ENCODE assay signal across 10 cellular contexts in genomic region chr5:142358121-142358520, GRCh38. TPM values are rescaled to one million over a fixed set of nuclear protein-coding genes. Genes with fewer than 3 reads are reported as not detected.
DNase-seq lines count a peak whose midpoint lies in the region; ATAC-seq and TF ChIP-seq lines count a peak whose summit lies in the region.
"Had no signal": no experiment of that assay in that cellular context is flagged by ENCODE, and none has a peak within 500 bp of the region (broad histone marks: within the 10 kb centered on the region; RNA-seq: fewer than 3 reads in every experiment).

No MANE protein-coding gene starts in this region.

- ATAC-seq in activated T-cell treated with anti-CD3 and anti-CD28 coated beads, Interleukin-2, amount 50 U/mL, for 72 hours (replicated peaks in 1 of 2): no peak
- no peak for ATAC-seq in activated B cell treated with CpG ODN at 0.5 μM for 24 hours (ENCODE audit: low read depth)
- no peak for ATAC-seq in GM18868 (IDR thresholded peaks at IDR 0.05; ENCODE audit: unreplicated experiment)
- ATAC-seq in aorta (ENCODE audit: low FRiP score): no peak

- DNase-seq in activated T-cell treated with anti-CD3 and anti-CD28 coated beads, Interleukin-2, amount 50 U/mL, for 72 hours: no peak
- DNase-seq in activated T-cell treated with anti-CD3 and anti-CD28 coated beads, Interleukin-2, amount 50 U/mL, for 48 hours: no peak
- DNase-seq in activated B cell treated with CpG ODN at 0.5 μM for 24 hours (no peak), immature natural killer cell (no peak), stomach (no peak), GM10248 (ENCODE audit: extremely low spot score) (no peak), aorta (no peak)
- DNase-seq: activated CD4-positive, alpha-beta T cell treated with anti-CD3 and anti-CD28 coated beads, Interleukin-2, amount 50 U/mL, for 1 hour; central memory CD4-positive, alpha-beta T cell had no signal

- WGBS in stomach, 5 donors: 82 to 90% (median 85%) methylated on average over 5 of the region's 5 CpGs
- WGBS in aorta, 2 donors: 85 to 88% methylated on average over 5 of the region's 5 CpGs

- no peaks in the 10 kb centered on the region for H3K9me3 Mint-ChIP-seq in activated T-cell treated with anti-CD3 and anti-CD28 coated beads, Interleukin-2, amount 50 U/mL, for 72 hours
- no peaks in the 10 kb centered on the region for H3K9me3 Mint-ChIP-seq in activated B cell treated with CpG ODN at 0.5 μM for 24 hours
- no peaks in the 10 kb centered on the region for H3K9me3 Mint-ChIP-seq in immature natural killer cell

- H3K4me3 Mint-ChIP-seq in activated T-cell treated with anti-CD3 and anti-CD28 coated beads, Interleukin-2, amount 50 U/mL, for 72 hours: peak overlapping the region; percentile 78 to 85
- H3K4me3 Mint-ChIP-seq in activated B cell treated with CpG ODN at 0.5 μM for 24 hours (peak overlapping the region; percentile 75), immature natural killer cell (peak overlapping the region; percentile 84 to 92 (median 88))

- no peaks in the 10 kb centered on the region for H3K27me3 Mint-ChIP-seq in activated T-cell treated with anti-CD3 and anti-CD28 coated beads, Interleukin-2, amount 50 U/mL, for 72 hours (ENCODE audit: low read depth)
- H3K27me3 Mint-ChIP-seq in activated B cell treated with CpG ODN at 0.5 μM for 24 hours: peaks cover 5% of the 10 kb centered on the region
- peaks cover 9 to 19% (median 18%) of the 10 kb centered on the region in 3 donors for H3K27me3 Mint-ChIP-seq in immature natural killer cell (ENCODE audit: low read depth in 3 of 3)

- H3K4me1 Mint-ChIP-seq in activated T-cell treated with anti-CD3 and anti-CD28 coated beads, Interleukin-2, amount 50 U/mL, for 72 hours (ENCODE audit: low read depth): peaks cover 50% of the 10 kb centered on the region
- peaks cover 40% of the 10 kb centered on the region for H3K4me1 Mint-ChIP-seq in activated B cell treated with CpG ODN at 0.5 μM for 24 hours
- peaks cover 27 to 31% of the 10 kb centered on the region in 2 donors for H3K4me1 Mint-ChIP-seq in immature natural killer cell

- no peak for TF ChIP-seq POLR2A in stomach (IDR thresholded peaks at IDR 0.05)

- intact Hi-C loops in activated B cell treated with CpG ODN at 0.5 μM for 24 hours (cut with micrococcal nuclease): loop anchor here (5.0 to 10.0 kb wide), 3 partner anchors 346 to 1033 kb away; partner anchors contain the start of genes GNPDA1 and TAF7
- intact Hi-C loops in stomach (cut with DNase I; ENCODE audit: low total_unique reads): no loop called here
- intact Hi-C loops in aorta (cut with DNase I): loop anchor here (5.0 to 10.0 kb wide), 2 partner anchors 36 to 187 kb away; no protein-coding TSS in a partner anchor

- H3K27me3 ChIP-seq in stomach: peaks cover 0 to 13% (median 0%) of the 10 kb centered on the region in 3 donors
- no peaks in the 10 kb centered on the region for H3K27me3 ChIP-seq in aorta (ENCODE audit: control insufficient read depth in 1 of 2, insufficient read depth in 2 of 2, low read length in 1 of 2)

- H3K36me3 ChIP-seq in stomach: no peaks in the 10 kb centered on the region
- no peaks in the 10 kb centered on the region for H3K36me3 ChIP-seq in aorta (ENCODE audit: control insufficient read depth in 1 of 2, insufficient read depth in 2 of 2, low read length in 1 of 2)

- peak overlapping the region; percentile 52 for H3K27ac Mint-ChIP-seq in activated T-cell treated with anti-CD3 and anti-CD28 coated beads, Interleukin-2, amount 50 U/mL, for 72 hours
- H3K27ac Mint-ChIP-seq in activated B cell treated with CpG ODN at 0.5 μM for 24 hours (no peak overlapping the region), immature natural killer cell (peak overlapping the region in 5 of 6 donors; percentile 86 to 92 (median 91))

- TF ChIP-seq CTCF in activated B cell treated with CpG ODN at 0.5 μM for 24 hours (IDR thresholded peaks at IDR 0.05) (no peak), stomach (IDR thresholded peaks at IDR 0.05) (no peak), GM10248 (IDR thresholded peaks at IDR 0.05; ENCODE audit: control extremely low read depth, extremely low read depth, low read depth, missing control alignments) (no peak)

- no peaks in the 10 kb centered on the region for H3K9me3 ChIP-seq in stomach
- H3K9me3 ChIP-seq in aorta (ENCODE audit: control insufficient read depth, low read length): no peaks in the 10 kb centered on the region

- TF ChIP-seq EP300 in stomach (IDR thresholded peaks at IDR 0.05): no peak

- peaks cover 0 to 2% of the 10 kb centered on the region in 2 donors for H3K36me3 Mint-ChIP-seq in activated T-cell treated with anti-CD3 and anti-CD28 coated beads, Interleukin-2, amount 50 U/mL, for 72 hours (ENCODE audit: insufficient read depth in 2 of 2)
- H3K36me3 Mint-ChIP-seq in activated B cell treated with CpG ODN at 0.5 μM for 24 hours (ENCODE audit: low read depth) (no peaks in the 10 kb centered on the region), immature natural killer cell (no peaks in the 10 kb centered on the region)

- peak overlapping the region in 4 of 5 donors; percentile 94 to 98 (median 96) for H3K27ac ChIP-seq in stomach
- H3K27ac ChIP-seq in aorta (ENCODE audit: low read depth in 1 of 2, low read length in 2 of 2): peak overlapping the region in 1 of 2 donors; percentile 92

- CTCF ChIA-PET in activated B cell treated with CpG ODN at 0.5 μM for 24 hours (lab: Charles Lee) (interaction anchor here (1.3 kb wide), 1 partner anchor 389 kb away, joined by 3 read pairs; the partner anchor contains the start of gene RNF14), GM10248 (lab: Yijun Ruan, JAX) (no interaction called here)

- H3K4me1 ChIP-seq in stomach (peaks cover 9 to 37% (median 25%) of the 10 kb centered on the region in 4 donors), aorta (ENCODE audit: control insufficient read depth in 1 of 2, insufficient read depth in 2 of 2, low read length in 2 of 2) (peaks cover 0 to 2% of the 10 kb centered on the region in 2 donors)

- POLR2A ChIA-PET in activated B cell treated with CpG ODN at 0.5 μM for 24 hours (lab: Charles Lee): interaction anchor here (0.8 to 1.8 kb wide), 7 partner anchors 31 to 442 kb away, joined by 3 to 7 read pairs (median 4); partner anchors contain the start of genes NDFIP1, RNF14 and SPRY4
- POLR2A ChIA-PET in GM10248 (lab: Yijun Ruan, JAX): interaction anchor here (0.6 kb wide), 1 partner anchor 426 kb away, joined by 3 read pairs; no protein-coding TSS in a partner anchor

- H3K4me3 ChIP-seq in stomach: no peak overlapping the region
- no peak overlapping the region for H3K4me3 ChIP-seq in aorta (ENCODE audit: low read length in 2 of 2)

RNA-seq across cellular contexts. Expression of gene SPRY4, which starts 33.3 kb away (rescaled TPM):
- total RNA-seq in activated T-cell treated with anti-CD3 and anti-CD28 coated beads, Interleukin-2, amount 50 U/mL, for 72 hours: 1 to 10 TPM; 1.1 to 1.4 TPM
- total RNA-seq in activated B cell treated with CpG ODN at 0.5 μM for 24 hours (not detected in 2 replicates), stomach (10 to 100 TPM in 3 of 5 donors, 1 to 10 TPM in 2; 2.9 to 13.6 (median 10.7) TPM), aorta (10 to 100 TPM; 49.8 to 67.9 TPM)
- polyA plus RNA-seq in immature natural killer cell (not detected), stomach (1 to 10 TPM; 1.3 to 7.9 (median 5.2) TPM), aorta (10 to 100 TPM in 1 of 2 donors, 1 to 10 TPM in 1; 8.1 to 21.5 TPM)
